Comparison of ENCODE assay signal across 9 cellular contexts in the genomic region with DNA sequence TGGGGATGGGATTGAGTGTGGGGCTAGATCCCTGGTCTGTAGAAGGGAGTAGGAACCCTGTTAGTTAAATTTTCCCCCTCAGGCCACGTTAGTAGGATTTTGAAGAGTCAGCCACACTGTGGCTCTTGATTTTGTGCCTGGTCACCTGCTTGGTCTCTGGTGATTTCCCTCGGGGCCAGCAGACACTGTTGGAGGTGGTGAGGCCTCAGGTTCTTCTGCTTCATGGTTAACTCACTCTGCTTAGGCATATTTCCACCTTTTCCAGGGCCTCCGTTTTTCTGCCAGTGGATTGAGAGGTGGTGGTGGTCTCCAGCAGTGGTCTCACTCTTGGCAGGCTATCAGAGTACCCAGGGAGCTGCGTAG.
DNase-seq lines count a peak whose midpoint lies in the region; ATAC-seq lines count a peak whose summit lies in the region.
"Had no signal": no experiment of that assay in that cellular context is flagged by ENCODE, and none has a peak within 500 bp of the region (broad histone marks: within the 10 kb centered on the region; RNA-seq: fewer than 3 reads in every experiment).

No MANE protein-coding gene starts in this region.

- H3K36me3 Mint-ChIP-seq in activated T-cell treated with anti-CD3 and anti-CD28 coated beads, Interleukin-2, amount 50 U/mL, for 24 hours (ENCODE audit: low read depth), result peaks cover 38% of the 10 kb centered on the region
- no peaks in the 10 kb centered on the region for H3K36me3 Mint-ChIP-seq in activated naive CD8-positive, alpha-beta T cell
- no peaks in the 10 kb centered on the region for H3K36me3 Mint-ChIP-seq in memory B cell

- H3K4me1 Mint-ChIP-seq in activated T-cell treated with anti-CD3 and anti-CD28 coated beads, Interleukin-2, amount 50 U/mL, for 24 hours (ENCODE audit: low read depth), result peaks cover 80% of the 10 kb centered on the region
- H3K4me1 Mint-ChIP-seq in activated naive CD8-positive, alpha-beta T cell (ENCODE audit: low read depth), result peaks cover 78% of the 10 kb centered on the region
- peaks cover 62% of the 10 kb centered on the region for H3K4me1 Mint-ChIP-seq in memory B cell

- intact Hi-C loops in head of caudate nucleus (cut with DNase I), result no loop called here

- no peak for DNase-seq in activated T-cell treated with anti-CD3 and anti-CD28 coated beads, Interleukin-2, amount 50 U/mL, for 24 hours
- DNase-seq in activated T-cell treated with anti-CD3 and anti-CD28 coated beads for 4 hours (no peak), memory B cell (ENCODE audit: low spot score in 2 of 2) (no peak), substantia nigra (lab: John Stamatoyannopoulos, UW) (no peak), head of caudate nucleus (no peak)
- DNase-seq: NCI-H2171 had no signal

- no peaks in the 10 kb centered on the region for H3K27me3 Mint-ChIP-seq in activated T-cell treated with anti-CD3 and anti-CD28 coated beads, Interleukin-2, amount 50 U/mL, for 24 hours
- no peaks in the 10 kb centered on the region for H3K27me3 Mint-ChIP-seq in activated naive CD8-positive, alpha-beta T cell
- no peaks in the 10 kb centered on the region for H3K27me3 Mint-ChIP-seq in memory B cell

- no peak for ATAC-seq in memory B cell (ENCODE audit: low read depth)
- ATAC-seq in GM21360 (IDR thresholded peaks at IDR 0.05; ENCODE audit: unreplicated experiment), result no peak
- ATAC-seq in HG03432 (IDR thresholded peaks at IDR 0.05; ENCODE audit: unreplicated experiment), result no peak

- H3K4me3 Mint-ChIP-seq in activated T-cell treated with anti-CD3 and anti-CD28 coated beads, Interleukin-2, amount 50 U/mL, for 24 hours, result peak overlapping the region; percentile 98
- H3K4me3 Mint-ChIP-seq in activated naive CD8-positive, alpha-beta T cell, result peak overlapping the region; percentile 95
- no peak overlapping the region for H3K4me3 Mint-ChIP-seq in memory B cell

- H3K9me3 Mint-ChIP-seq in activated T-cell treated with anti-CD3 and anti-CD28 coated beads, Interleukin-2, amount 50 U/mL, for 24 hours, result no peaks in the 10 kb centered on the region
- H3K9me3 Mint-ChIP-seq in activated naive CD8-positive, alpha-beta T cell (ENCODE audit: low read depth), result no peaks in the 10 kb centered on the region
- no peaks in the 10 kb centered on the region for H3K9me3 Mint-ChIP-seq in memory B cell

- peak overlapping the region; percentile 96 for H3K27ac Mint-ChIP-seq in activated T-cell treated with anti-CD3 and anti-CD28 coated beads, Interleukin-2, amount 50 U/mL, for 24 hours
- peak overlapping the region; percentile 100 for H3K27ac Mint-ChIP-seq in activated naive CD8-positive, alpha-beta T cell
- H3K27ac Mint-ChIP-seq in memory B cell, result peak overlapping the region; percentile 76

- peak overlapping the region; percentile 13 for H3K27ac ChIP-seq in substantia nigra (ENCODE audit: low read depth, low read length, poor library complexity, severe bottlenecking)
